ENCODE assay signal across 11 cellular contexts in genomic region chr4:39814403-39815185, GRCh38.
DNase-seq lines count a peak whose midpoint lies in the region; ATAC-seq, FAIRE-seq and TF ChIP-seq lines count a peak whose summit lies in the region.
"Had no signal": no experiment of that assay in that cellular context is flagged by ENCODE, and none has a peak within 500 bp of the region (broad histone marks: within the 10 kb centered on the region; RNA-seq: fewer than 3 reads in every experiment).

No MANE protein-coding gene starts in this region.

- POLR2A ChIA-PET in A549 (lab: Yijun Ruan, JAX) = no interaction called here
- POLR2A ChIA-PET in activated B cell treated with CpG ODN at 0.5 μM for 24 hours (lab: Charles Lee) = interaction anchor here (0.5 kb wide), 1 partner anchor 11 kb away, joined by 4 read pairs; no protein-coding TSS in a partner anchor

- no peaks in the 10 kb centered on the region for H3K36me3 Mint-ChIP-seq in activated B cell treated with CpG ODN at 0.5 μM for 24 hours (ENCODE audit: low read depth)

- peak; percentile 9 to 40; a peak in 5 of 6 replicates for ATAC-seq in A549
- peak; percentile 25 for ATAC-seq in activated B cell treated with CpG ODN at 0.5 μM for 24 hours (ENCODE audit: low read depth)
- ATAC-seq in HG03159 (IDR thresholded peaks at IDR 0.05; ENCODE audit: unreplicated experiment) = no peak
- no peak for ATAC-seq in GM19351 (IDR thresholded peaks at IDR 0.05; ENCODE audit: unreplicated experiment)
- no peak for ATAC-seq in GM19463 (IDR thresholded peaks at IDR 0.05; ENCODE audit: unreplicated experiment)

- intact Hi-C loops in activated B cell treated with CpG ODN at 0.5 μM for 24 hours (cut with micrococcal nuclease) = no loop called here

- no peaks in the 10 kb centered on the region for H3K27me3 Mint-ChIP-seq in activated B cell treated with CpG ODN at 0.5 μM for 24 hours

- WGBS in A549 (ENCODE audit: missing lambda C conversion rate) = 17% methylated on average over 7 of the region's 7 CpGs

- no peaks in the 10 kb centered on the region for H3K9me3 Mint-ChIP-seq in activated B cell treated with CpG ODN at 0.5 μM for 24 hours

- H3K4me3 Mint-ChIP-seq in activated B cell treated with CpG ODN at 0.5 μM for 24 hours = no peak overlapping the region

- H3K27ac ChIP-seq in A549 = peak overlapping the region; percentile 65 to 88
- H3K27ac ChIP-seq: thyroid gland had no signal

- no peaks in the 10 kb centered on the region for H3K4me1 Mint-ChIP-seq in activated B cell treated with CpG ODN at 0.5 μM for 24 hours

- no peak for TF ChIP-seq RAD21 in A549 (conservative IDR thresholded peaks at IDR 0.05 in 1 of 2, IDR thresholded peaks at IDR 0.05 in 1 of 2)

- CTCF ChIA-PET in A549 (lab: Yijun Ruan, JAX) = no interaction called here
- CTCF ChIA-PET in activated B cell treated with CpG ODN at 0.5 μM for 24 hours (lab: Charles Lee) = interaction anchor here (0.6 kb wide), 1 partner anchor 635 kb away, joined by 3 read pairs; no protein-coding TSS in a partner anchor

- TF ChIP-seq EP300 in A549 (IDR thresholded peaks at IDR 0.05) = no peak

- no peak for TF ChIP-seq POLR2A in A549 (IDR thresholded peaks at IDR 0.05; ENCODE audit: low read length)

- TF ChIP-seq CTCF in A549 (IDR thresholded peaks at IDR 0.05) (no peak), activated B cell treated with CpG ODN at 0.5 μM for 24 hours (IDR thresholded peaks at IDR 0.05) (no peak), fibroblast of the aortic adventitia (IDR thresholded peaks at IDR 0.05; ENCODE audit: insufficient read depth, low read length) (no peak)

- no peaks in the 10 kb centered on the region for H3K9me3 ChIP-seq in A549
- H3K9me3 ChIP-seq: thyroid gland had no signal

- peaks cover 26% of the 10 kb centered on the region for H3K4me1 ChIP-seq in A549
- H3K4me1 ChIP-seq: thyroid gland had no signal

- H3K27ac Mint-ChIP-seq in activated B cell treated with CpG ODN at 0.5 μM for 24 hours = no peak overlapping the region

- FAIRE-seq in A549 (lab: Jason Lieb, UNC) = no peak

- peak; percentile 28 to 61 for DNase-seq in A549 (ENCODE audit: low read depth in 1 of 2, low spot score in 1 of 2)
- peak; percentile 16 for DNase-seq in GM03348 (ENCODE audit: low spot score)
- no peak for DNase-seq in activated B cell treated with CpG ODN at 0.5 μM for 24 hours
- peak; percentile 38 for DNase-seq in fibroblast of the aortic adventitia (ENCODE audit: low read depth)
- DNase-seq in cortex of kidney (lab: John Stamatoyannopoulos, UW) = no peak
- DNase-seq: DMS153, SIG-M5, thyroid gland had no signal

- 0 out of 3 replicates have a peak overlapping the region, but pooled peaks have one; percentile 28 for H3K4me3 ChIP-seq in A549
- H3K4me3 ChIP-seq in fibroblast of the aortic adventitia (ENCODE audit: low read depth, low read length) = no peak overlapping the region
- H3K4me3 ChIP-seq: thyroid gland had no signal

- peak overlapping the region; percentile 77 for H3K4me2 ChIP-seq in A549

TF ChIP-seq in A549, 52 proteins besides CTCF, POLR2A, EP300 and RAD21:
- TF ChIP-seq HEYL (CRISPR knock-in tag; IDR thresholded peaks at IDR 0.05) = no peak
- no peak for TF ChIP-seq RCOR1 (IDR thresholded peaks at IDR 0.05; ENCODE audit: low read depth, low read length)
- no peak for TF ChIP-seq NPAS2 (CRISPR knock-in tag; IDR thresholded peaks at IDR 0.05; ENCODE audit: borderline replicate concordance)
- no peak for TF ChIP-seq ZNF302 (CRISPR knock-in tag; IDR thresholded peaks at IDR 0.05)
- no peak for TF ChIP-seq CEBPB (IDR thresholded peaks at IDR 0.05)
- TF ChIP-seq NFE2L2 (conservative IDR thresholded peaks at IDR 0.05; ENCODE audit: low read length) = no peak
- TF ChIP-seq HOXA7 (CRISPR knock-in tag; IDR thresholded peaks at IDR 0.05) = no peak
- TF ChIP-seq RARB (CRISPR knock-in tag; IDR thresholded peaks at IDR 0.05) = no peak
- TF ChIP-seq ATOH8 (CRISPR knock-in tag; IDR thresholded peaks at IDR 0.05; ENCODE audit: low read depth) = no peak
- no peak for TF ChIP-seq HOXB13 (CRISPR knock-in tag; IDR thresholded peaks at IDR 0.05; ENCODE audit: low read depth)
- TF ChIP-seq SMC3 (IDR thresholded peaks at IDR 0.05) = no peak
- TF ChIP-seq, protein P1, sequence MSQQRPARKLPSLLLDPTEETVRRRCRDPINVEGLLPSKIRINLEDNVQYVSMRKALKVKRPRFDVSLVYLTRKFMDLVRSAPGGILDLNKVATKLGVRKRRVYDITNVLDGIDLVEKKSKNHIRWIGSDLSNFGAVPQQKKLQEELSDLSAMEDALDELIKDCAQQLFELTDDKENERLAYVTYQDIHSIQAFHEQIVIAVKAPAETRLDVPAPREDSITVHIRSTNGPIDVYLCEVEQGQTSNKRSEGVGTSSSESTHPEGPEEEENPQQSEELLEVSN (IDR thresholded peaks at IDR 0.05; ENCODE audit: borderline replicate concordance, low read depth) = no peak
- TF ChIP-seq, protein P2, sequence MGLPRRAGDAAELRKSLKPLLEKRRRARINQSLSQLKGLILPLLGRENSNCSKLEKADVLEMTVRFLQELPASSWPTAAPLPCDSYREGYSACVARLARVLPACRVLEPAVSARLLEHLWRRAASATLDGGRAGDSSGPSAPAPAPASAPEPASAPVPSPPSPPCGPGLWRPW (IDR thresholded peaks at IDR 0.05) = no peak
- TF ChIP-seq HDAC2 (IDR thresholded peaks at IDR 0.05) = no peak
- TF ChIP-seq BHLHE40 (IDR thresholded peaks at IDR 0.05; ENCODE audit: low read depth, low read length) = no peak
- no peak for TF ChIP-seq GATA3 (IDR thresholded peaks at IDR 0.05; ENCODE audit: borderline replicate concordance)
- no peak for TF ChIP-seq MAFK (IDR thresholded peaks at IDR 0.05; ENCODE audit: partially characterized antibody)

Comparison
In these comparisons a context has a peak if more than half of its experiments do, and no peak if none do; other contexts are left out.
1. ATAC-seq: peak in A549 (2 of 2) and activated B cell treated with CpG ODN at 0.5 μM for 24 hours (single experiment); none in HG03159 (single experiment), GM19351 (single experiment) and GM19463 (single experiment).
2. DNase-seq: peak in A549 (2 of 2), GM03348 (single experiment) and fibroblast of the aortic adventitia (single experiment); none in activated B cell treated with CpG ODN at 0.5 μM for 24 hours (single experiment) and cortex of kidney (single experiment).